In genomic region chr5:170375283-170375682, GRCh38 we compare ENCODE assay signal across 29 cellular contexts. TPM values are rescaled to one million over a fixed set of nuclear protein-coding genes. Genes with fewer than 3 reads are reported as not detected.
"Had no signal": no experiment of that assay in that cellular context is flagged by ENCODE, and none has a peak within 500 bp of the region (broad histone marks: within the 10 kb centered on the region; RNA-seq: fewer than 3 reads in every experiment).

No MANE protein-coding gene starts in this region.

- H3K27me3 ChIP-seq: colonic mucosa, gastrocnemius medialis, heart right ventricle, left lung had no signal

- H3K4me3 ChIP-seq: colonic mucosa, esophagus squamous epithelium, gastrocnemius medialis, heart right ventricle, left lung, lower lobe of right lung, mucosa of descending colon had no signal

- H3K9me3 ChIP-seq: colonic mucosa, esophagus squamous epithelium, gastrocnemius medialis, heart right ventricle, left lung, lower lobe of right lung, mucosa of descending colon had no signal

- FAIRE-seq: endometrium, islet of Langerhans, keratinocyte had no signal

- ATAC-seq: effector memory CD8-positive, alpha-beta T cell; esophagus mucosa; gastrocnemius medialis; heart right ventricle; left cardiac atrium; left lung; left ventricle myocardium superior; lower lobe of right lung; mucosa of descending colon had no signal

- H3K27ac ChIP-seq: colonic mucosa, epithelial cell of prostate, esophagus squamous epithelium, gastrocnemius medialis, heart right ventricle, left lung, lower lobe of right lung had no signal

- H3K36me3 ChIP-seq: colonic mucosa, esophagus squamous epithelium, gastrocnemius medialis, heart right ventricle, left lung, lower lobe of right lung had no signal

- DNase-seq: colonic mucosa; cortex of kidney; effector CD8-positive, alpha-beta T cell; effector memory CD8-positive, alpha-beta T cell; endodermal cell; erythroblast; esophagus squamous epithelium; foreskin fibroblast; foreskin melanocyte; gastrocnemius medialis; glutamatergic neuron; head of caudate nucleus; heart right ventricle; hippocampal formation; left cardiac atrium; left lung; left ventricle myocardium superior; lower lobe of right lung; mesenchymal stem cell; mucosa of descending colon; naive B cell had no signal

- H3K4me1 ChIP-seq: colonic mucosa, gastrocnemius medialis, left lung, lower lobe of right lung had no signal

RNA-seq across cellular contexts. Expression of gene KCNMB1, which starts 13.9 kb away (rescaled TPM):
- total RNA-seq: glomerular endothelial cell, lung microvascular endothelial cell, myocyte had no signal
- polyA plus RNA-seq: keratinocyte had no signal
